ENCODE assay signal across 1 cellular context in genomic region chr7:134646425-134647305, GRCh38.
A peak's percentile ranks its signal among the peaks of the same experiment; 100 is the strongest.
TF ChIP-seq lines count a peak whose summit lies in the region.

TSS of gene BPGM (plus strand) at chr7:134646853. CDS start at chr7:134661508, 14,655 bp downstream.

TF ChIP-seq in HepG2, 621 proteins besides CTCF, POLR2A, EP300 and RAD21 (continued from another document and continues in another):
- TF ChIP-seq STAT6 (CRISPR knock-in tag; IDR thresholded peaks at IDR 0.05; ENCODE audit: borderline replicate concordance) (0 out of 2 replicates have a peak, but pooled peaks have one; percentile 34), HOXA7 (CRISPR knock-in tag; IDR thresholded peaks at IDR 0.05) (no peak), MYC (CRISPR knock-in tag; IDR thresholded peaks at IDR 0.05; ENCODE audit: borderline replicate concordance) (no peak), SETDB1 (CRISPR knock-in tag; IDR thresholded peaks at IDR 0.05; ENCODE audit: borderline replicate concordance) (no peak), ELF1 (CRISPR knock-in tag; IDR thresholded peaks at IDR 0.05) (peak; percentile 92), ZNF614 (CRISPR knock-in tag; IDR thresholded peaks at IDR 0.05; ENCODE audit: borderline replicate concordance) (no peak; the same call in 1 of the 2 replicates), ZNF766 (CRISPR knock-in tag; IDR thresholded peaks at IDR 0.05; ENCODE audit: borderline replicate concordance) (no peak), MAF1 (CRISPR knock-in tag; IDR thresholded peaks at IDR 0.05; ENCODE audit: borderline replicate concordance) (no peak), ZNF343 (CRISPR knock-in tag; IDR thresholded peaks at IDR 0.05) (no peak), SP4 (CRISPR knock-in tag; IDR thresholded peaks at IDR 0.05) (peak; percentile 71), PHB2 (IDR thresholded peaks at IDR 0.05; ENCODE audit: partially characterized antibody) (no peak), RERE (CRISPR knock-in tag; IDR thresholded peaks at IDR 0.05; ENCODE audit: low read depth) (no peak), KMT2B (CRISPR knock-in tag; IDR thresholded peaks at IDR 0.05) (peak; percentile 95), KLF9 (CRISPR knock-in tag; IDR thresholded peaks at IDR 0.05; ENCODE audit: low read depth) (no peak), AGO1 (IDR thresholded peaks at IDR 0.05; ENCODE audit: low read depth, low read length, poor library complexity, severe bottlenecking) (no peak), MED8 (CRISPR knock-in tag; IDR thresholded peaks at IDR 0.05; ENCODE audit: insufficient replicate concordance) (no peak), ZNF552 (CRISPR knock-in tag; IDR thresholded peaks at IDR 0.05; ENCODE audit: borderline replicate concordance) (no peak), ARID5B (CRISPR knock-in tag; IDR thresholded peaks at IDR 0.05) (0 out of 2 replicates have a peak, but pooled peaks have one; percentile 22), ZNF326 (CRISPR knock-in tag; IDR thresholded peaks at IDR 0.05; ENCODE audit: borderline replicate concordance) (no peak), ZSCAN5A (CRISPR knock-in tag; IDR thresholded peaks at IDR 0.05; ENCODE audit: borderline replicate concordance) (no peak), ARNT2 (CRISPR knock-in tag; IDR thresholded peaks at IDR 0.05; ENCODE audit: low read depth) (no peak), ZFP82 (CRISPR knock-in tag; IDR thresholded peaks at IDR 0.05; ENCODE audit: borderline replicate concordance) (no peak), TFAP4 (IDR thresholded peaks at IDR 0.05; ENCODE audit: borderline replicate concordance, low read depth) (no peak), AHR (CRISPR knock-in tag; IDR thresholded peaks at IDR 0.05) (no peak), ZNF34 (CRISPR knock-in tag; IDR thresholded peaks at IDR 0.05; ENCODE audit: borderline replicate concordance) (no peak), KMT2A (CRISPR knock-in tag; IDR thresholded peaks at IDR 0.05) (peak; percentile 71; the same call in 1 of the 2 replicates), SCMH1 (CRISPR knock-in tag; IDR thresholded peaks at IDR 0.05; ENCODE audit: borderline replicate concordance) (no peak), SMAD9 (CRISPR knock-in tag; IDR thresholded peaks at IDR 0.05) (no peak), ZNF777 (CRISPR knock-in tag; IDR thresholded peaks at IDR 0.05) (no peak), MEIS1 (CRISPR knock-in tag; IDR thresholded peaks at IDR 0.05; ENCODE audit: borderline replicate concordance) (no peak), THYN1 (CRISPR knock-in tag; IDR thresholded peaks at IDR 0.05; ENCODE audit: borderline replicate concordance, low read depth) (no peak), ZNF234 (CRISPR knock-in tag; conservative IDR thresholded peaks at IDR 0.05) (no peak), CBFB (CRISPR knock-in tag; IDR thresholded peaks at IDR 0.05) (no peak), HES4 (CRISPR knock-in tag; IDR thresholded peaks at IDR 0.05; ENCODE audit: borderline replicate concordance) (no peak), ZNF713 (CRISPR knock-in tag; IDR thresholded peaks at IDR 0.05) (no peak), NFE2 (CRISPR knock-in tag; IDR thresholded peaks at IDR 0.05) (no peak), USF2 (IDR thresholded peaks at IDR 0.05; ENCODE audit: low read depth, low read length) (no peak), USF2 (CRISPR knock-in tag; IDR thresholded peaks at IDR 0.05; ENCODE audit: borderline replicate concordance) (no peak), AGO2 (optimal IDR thresholded peaks at IDR 0.05; ENCODE audit: low read depth, low read length) (no peak), ZNF143 (CRISPR knock-in tag; IDR thresholded peaks at IDR 0.05) (no peak), NFAT5 (CRISPR knock-in tag; IDR thresholded peaks at IDR 0.05) (no peak), TAF1 (CRISPR knock-in tag; IDR thresholded peaks at IDR 0.05) (peak; percentile 87)
